Comparison of ENCODE assay signal across 9 cellular contexts in genomic region chr18:79677840-79678239, GRCh38. TPM values are rescaled to one million over a fixed set of nuclear protein-coding genes. Genes with fewer than 3 reads are reported as not detected.
DNase-seq lines count a peak whose midpoint lies in the region; ATAC-seq and TF ChIP-seq lines count a peak whose summit lies in the region.
"Had no signal": no experiment of that assay in that cellular context is flagged by ENCODE, and none has a peak within 500 bp of the region (broad histone marks: within the 10 kb centered on the region; RNA-seq: fewer than 3 reads in every experiment).

No MANE protein-coding gene starts in this region.

- H3K4me1 Mint-ChIP-seq in activated T-helper 2 cell treated with anti-CD3 and anti-CD28 coated beads, Interferon-gamma antibody, Interleukin-2, Interleukin-4, amounts not matched to agents 10 μg/mL and 5 μg/mL and 100 μg/mL, durations not matched to agents 14 hours and 24 hours and 36 hours (ENCODE audit: low read depth): peaks cover 45% of the 10 kb centered on the region

- peak overlapping the region; percentile 92 for H3K4me3 Mint-ChIP-seq in activated T-helper 2 cell treated with anti-CD3 and anti-CD28 coated beads, Interferon-gamma antibody, Interleukin-2, Interleukin-4, amounts not matched to agents 10 μg/mL and 5 μg/mL and 100 μg/mL, durations not matched to agents 14 hours and 24 hours and 36 hours (ENCODE audit: low read depth)

- H3K36me3 ChIP-seq in cardiac muscle cell (no peaks in the 10 kb centered on the region), lower lobe of right lung (peaks cover 6% of the 10 kb centered on the region), thyroid gland (no peaks in the 10 kb centered on the region)

- WGBS in thyroid gland, 2 donors: 88 to 89% methylated on average over 9 of the region's 9 CpGs

- peak overlapping the region; percentile 38 for H3K27ac Mint-ChIP-seq in activated T-helper 2 cell treated with anti-CD3 and anti-CD28 coated beads, Interferon-gamma antibody, Interleukin-2, Interleukin-4, amounts not matched to agents 10 μg/mL and 5 μg/mL and 100 μg/mL, durations not matched to agents 14 hours and 24 hours and 36 hours

- H3K27ac ChIP-seq in cardiac muscle cell (peak overlapping the region; percentile 51), lower lobe of right lung (peak overlapping the region; percentile 97), thyroid gland (peak overlapping the region in 2 of 3 donors; percentile 99 to 100)

- ATAC-seq in left cardiac atrium (no peak), lower lobe of right lung (no peak), HG02642 (IDR thresholded peaks at IDR 0.05; ENCODE audit: poor library complexity, unreplicated experiment) (no peak)

- H3K4me3 ChIP-seq in cardiac muscle cell: no peak overlapping the region
- H3K4me3 ChIP-seq in lower lobe of right lung: peak overlapping the region; percentile 80
- no peak overlapping the region for H3K4me3 ChIP-seq in thyroid gland (replicated peaks in 1 of 3)

- DNase-seq in cardiac muscle cell (ENCODE audit: low read depth in 1 of 2, low spot score in 1 of 2): no peak
- no peak for DNase-seq in left cardiac atrium
- no peak for DNase-seq in activated T-helper 2 cell treated with anti-CD3 and anti-CD28 coated beads, Interferon-gamma antibody, Interleukin-2, Interleukin-4, amounts not matched to agents 10 μg/mL and 5 μg/mL and 100 μg/mL, durations not matched to agents 14 hours and 24 hours and 36 hours (ENCODE audit: low spot score)
- DNase-seq in lower lobe of right lung: no peak
- no peak for DNase-seq in thyroid gland
- DNase-seq in dermis blood vessel endothelial cell: no peak
- DNase-seq in NCI-H446 (lab: John Stamatoyannopoulos, UW): no peak
- DNase-seq: NCI-H524 treated with DMSO at 0.1 percent for 48 hours had no signal

- TF ChIP-seq CTCF in cardiac muscle cell (IDR thresholded peaks at IDR 0.05; ENCODE audit: low read depth, low read length) (no peak), lower lobe of right lung (IDR thresholded peaks at IDR 0.05) (no peak), thyroid gland (IDR thresholded peaks at IDR 0.05) (no peak)

- H3K4me1 ChIP-seq in cardiac muscle cell (ENCODE audit: low read depth): peaks cover 15% of the 10 kb centered on the region
- H3K4me1 ChIP-seq in lower lobe of right lung: peaks cover 43% of the 10 kb centered on the region
- peaks cover 23 to 33% of the 10 kb centered on the region in 2 donors for H3K4me1 ChIP-seq in thyroid gland

- H3K9me3 Mint-ChIP-seq in activated T-helper 2 cell treated with anti-CD3 and anti-CD28 coated beads, Interferon-gamma antibody, Interleukin-2, Interleukin-4, amounts not matched to agents 10 μg/mL and 5 μg/mL and 100 μg/mL, durations not matched to agents 14 hours and 24 hours and 36 hours: no peaks in the 10 kb centered on the region

- no peaks in the 10 kb centered on the region for H3K27me3 ChIP-seq in cardiac muscle cell
- H3K27me3 ChIP-seq in lower lobe of right lung (ENCODE audit: low read depth): no peaks in the 10 kb centered on the region
- no peaks in the 10 kb centered on the region for H3K27me3 ChIP-seq in thyroid gland

- H3K36me3 Mint-ChIP-seq in activated T-helper 2 cell treated with anti-CD3 and anti-CD28 coated beads, Interferon-gamma antibody, Interleukin-2, Interleukin-4, amounts not matched to agents 10 μg/mL and 5 μg/mL and 100 μg/mL, durations not matched to agents 14 hours and 24 hours and 36 hours (ENCODE audit: low read depth): peaks cover 49% of the 10 kb centered on the region

- H3K9me3 ChIP-seq in cardiac muscle cell (ENCODE audit: low read depth) (no peaks in the 10 kb centered on the region), lower lobe of right lung (no peaks in the 10 kb centered on the region), thyroid gland (no peaks in the 10 kb centered on the region)

- TF ChIP-seq POLR2A in thyroid gland (IDR thresholded peaks at IDR 0.05): no peak

- intact Hi-C loops in left cardiac atrium (cut with DNase I): no loop called here
- intact Hi-C loops in activated T-helper 2 cell treated with anti-CD3 and anti-CD28 coated beads, Interferon-gamma antibody, Interleukin-2, Interleukin-4, amounts not matched to agents 10 μg/mL and 5 μg/mL and 100 μg/mL, durations not matched to agents 14 hours and 24 hours and 36 hours (cut with micrococcal nuclease): no loop called here
- intact Hi-C loops in lower lobe of right lung (cut with DNase I): no loop called here
- intact Hi-C loops in thyroid gland (cut with DNase I): no loop called here

- H3K27me3 Mint-ChIP-seq in activated T-helper 2 cell treated with anti-CD3 and anti-CD28 coated beads, Interferon-gamma antibody, Interleukin-2, Interleukin-4, amounts not matched to agents 10 μg/mL and 5 μg/mL and 100 μg/mL, durations not matched to agents 14 hours and 24 hours and 36 hours (ENCODE audit: low read depth): no peaks in the 10 kb centered on the region

RNA-seq across cellular contexts. Expression of gene CTDP1, which starts 1.8 kb away (rescaled TPM):
- total RNA-seq in cardiac muscle cell (22.2 and 30.2 TPM in 2 replicates), left cardiac atrium (10 to 100 TPM in 1 of 2 donors, 1 to 10 TPM in 1; 9.7 to 11.7 TPM), lower lobe of right lung (25.2 TPM), thyroid gland (10 to 100 TPM; 18.5 to 23.6 (median 20.9) TPM), dermis blood vessel endothelial cell (31.1 and 38.0 TPM in 2 replicates)
- 22.1 and 23.3 TPM in 2 replicates for polyA plus RNA-seq in cardiac muscle cell
- total RNA-seq in activated T-helper 2 cell treated with anti-CD3 and anti-CD28 coated beads, Interferon-gamma antibody, Interleukin-2, Interleukin-4, amounts not matched to agents 10 μg/mL and 5 μg/mL and 100 μg/mL, durations not matched to agents 14 hours and 24 hours and 36 hours: 42.0 and 43.3 TPM in 2 replicates
